ENCODE assay signal across 10 cellular contexts in genomic region chr4:83569967-83570366, GRCh38. TPM values are rescaled to one million over a fixed set of nuclear protein-coding genes. Genes with fewer than 3 reads are reported as not detected.
DNase-seq lines count a peak whose midpoint lies in the region; ATAC-seq and TF ChIP-seq lines count a peak whose summit lies in the region.
"Had no signal": no experiment of that assay in that cellular context is flagged by ENCODE, and none has a peak within 500 bp of the region (broad histone marks: within the 10 kb centered on the region; RNA-seq: fewer than 3 reads in every experiment).

No MANE protein-coding gene starts in this region.

- in situ Hi-C loops in SK-MEL-5 (cut with HindIII; ENCODE audit: low pct_unique_long_range_greater_than_20kb, low sequenced_read_pairs): no loop called here

- TF ChIP-seq CTCF in MCF 10A (IDR thresholded peaks at IDR 0.05; ENCODE audit: unreplicated experiment): no peak
- TF ChIP-seq CTCF in breast epithelium (IDR thresholded peaks at IDR 0.05): no peak
- no peak for TF ChIP-seq CTCF in type B pancreatic cell (conservative IDR thresholded peaks at IDR 0.05)

- CTCF ChIA-PET in MCF 10A (lab: Yijun Ruan, JAX): no interaction called here

- H3K27me3 ChIP-seq in breast epithelium: no peaks in the 10 kb centered on the region

- peak; percentile 87 for DNase-seq in MCF 10A (ENCODE audit: unreplicated experiment)
- DNase-seq in breast epithelium (ENCODE audit: low spot score in 2 of 2): no peak
- peak; percentile 24 for DNase-seq in SK-MEL-5 (ENCODE audit: low read depth, low spot score)
- no peak for DNase-seq in type B pancreatic cell (ENCODE audit: extremely low spot score, unreplicated experiment)
- no peak for DNase-seq in inferior parietal cortex (ENCODE audit: extremely low spot score)
- DNase-seq in stimulated activated CD4-positive, alpha-beta T cell treated with anti-CD3 and anti-CD28 coated beads, Interleukin-4, amount 100 ng/mL, for 24 hours: no peak
- DNase-seq in activated effector memory CD4-positive, alpha-beta T cell treated with anti-CD3 and anti-CD28 coated beads, Interleukin-2, amount 50 U/mL, for 16 hours: no peak
- DNase-seq: 8988T; activated CD8-positive, alpha-beta memory T cell treated with anti-CD3 and anti-CD28 coated beads, Interleukin-2, amount 10 ng/mL, durations not matched to agents 7 days and 5 days had no signal

- ATAC-seq in HG03135 (IDR thresholded peaks at IDR 0.05; ENCODE audit: unreplicated experiment): peak; percentile 64
- ATAC-seq: activated CD8-positive, alpha-beta memory T cell treated with anti-CD3 and anti-CD28 coated beads, Interleukin-2, amount 10 ng/mL, durations not matched to agents 7 days and 5 days had no signal

- POLR2A ChIA-PET in MCF 10A (lab: Yijun Ruan, JAX): interaction anchor here (0.7 to 0.8 kb wide), 2 partner anchors 12 to 977 kb away, joined by 4 to 5 read pairs; no protein-coding TSS in a partner anchor

- no peaks in the 10 kb centered on the region for H3K9me3 ChIP-seq in breast epithelium

- no peak overlapping the region for H3K27ac ChIP-seq in breast epithelium

- H3K4me1 ChIP-seq in breast epithelium: no peaks in the 10 kb centered on the region

- no TSS peak for BruUV-seq in MCF 10A (replicated peaks; lab: Mats Ljungman, UMichigan)

- H3K4me3 ChIP-seq in breast epithelium: no peak overlapping the region

- peak overlapping the region; percentile 9 for H3K27ac Mint-ChIP-seq in MCF 10A (ENCODE audit: low read depth, unreplicated experiment)
- H3K27ac Mint-ChIP-seq in type B pancreatic cell: peak overlapping the region; percentile 48
- H3K27ac Mint-ChIP-seq: activated CD8-positive, alpha-beta memory T cell treated with anti-CD3 and anti-CD28 coated beads, Interleukin-2, amount 10 ng/mL, durations not matched to agents 7 days and 5 days had no signal

- H3K27me3 Mint-ChIP-seq in MCF 10A (ENCODE audit: insufficient read depth, unreplicated experiment) (no peaks in the 10 kb centered on the region), type B pancreatic cell (no peaks in the 10 kb centered on the region)
- H3K27me3 Mint-ChIP-seq: activated CD8-positive, alpha-beta memory T cell treated with anti-CD3 and anti-CD28 coated beads, Interleukin-2, amount 10 ng/mL, durations not matched to agents 7 days and 5 days had no signal

- H3K4me3 Mint-ChIP-seq in MCF 10A (ENCODE audit: unreplicated experiment) (no peak overlapping the region), type B pancreatic cell (no peak overlapping the region)
- H3K4me3 Mint-ChIP-seq: activated CD8-positive, alpha-beta memory T cell treated with anti-CD3 and anti-CD28 coated beads, Interleukin-2, amount 10 ng/mL, durations not matched to agents 7 days and 5 days had no signal

- no peak for TF ChIP-seq POLR2A in breast epithelium (IDR thresholded peaks at IDR 0.05)

- peaks cover 11% of the 10 kb centered on the region for H3K4me1 Mint-ChIP-seq in MCF 10A (ENCODE audit: insufficient read depth, unreplicated experiment)
- peaks cover 5% of the 10 kb centered on the region for H3K4me1 Mint-ChIP-seq in type B pancreatic cell (ENCODE audit: unreplicated experiment)
- H3K4me1 Mint-ChIP-seq: activated CD8-positive, alpha-beta memory T cell treated with anti-CD3 and anti-CD28 coated beads, Interleukin-2, amount 10 ng/mL, durations not matched to agents 7 days and 5 days had no signal

- H3K9me3 Mint-ChIP-seq in MCF 10A (ENCODE audit: unreplicated experiment) (no peaks in the 10 kb centered on the region), type B pancreatic cell (no peaks in the 10 kb centered on the region)

- H3K36me3 Mint-ChIP-seq in MCF 10A (ENCODE audit: insufficient read depth, unreplicated experiment) (no peaks in the 10 kb centered on the region), type B pancreatic cell (no peaks in the 10 kb centered on the region)
- H3K36me3 Mint-ChIP-seq: activated CD8-positive, alpha-beta memory T cell treated with anti-CD3 and anti-CD28 coated beads, Interleukin-2, amount 10 ng/mL, durations not matched to agents 7 days and 5 days had no signal

- intact Hi-C loops in MCF 10A (cut with micrococcal nuclease): no loop called here
- intact Hi-C loops in breast epithelium (cut with DNase I; ENCODE audit: low total_unique reads): no loop called here

- H3K36me3 ChIP-seq in breast epithelium: no peaks in the 10 kb centered on the region

RNA-seq across cellular contexts. Expression of gene GPAT3, which starts 34.1 kb away (rescaled TPM):
- total RNA-seq in MCF 10A (2022) (0.30 and 0.56 TPM in 2 replicates), breast epithelium (1 to 10 TPM; 5.1 to 7.6 (median 5.6) TPM), type B pancreatic cell (ENCODE audit: low replicate concordance) (11.3 and 53.7 TPM in 2 replicates)
- 95.7 and 97.1 TPM in 2 replicates for total RNA-seq in SK-MEL-5 (2014; rRNA removed; shearing (Covaris generic))
- 83.5 and 93.1 TPM in 2 replicates for polyA plus RNA-seq in SK-MEL-5 (2015; cell fraction: cytosol; rRNA removed)
- polyA plus RNA-seq in SK-MEL-5 (2015; cell fraction: nucleus; rRNA removed): 68.9 and 80.5 TPM in 2 replicates

Comparison
In these comparisons a context has a peak if more than half of its experiments do, and no peak if none do; other contexts are left out.
1. DNase-seq: peak in MCF 10A (single experiment) and SK-MEL-5 (single experiment); none in breast epithelium (0 of 2), type B pancreatic cell (single experiment), inferior parietal cortex (single experiment), stimulated activated CD4-positive, alpha-beta T cell treated with anti-CD3 and anti-CD28 coated beads, Interleukin-4, amount 100 ng/mL, for 24 hours (single experiment) and activated effector memory CD4-positive, alpha-beta T cell treated with anti-CD3 and anti-CD28 coated beads, Interleukin-2, amount 50 U/mL, for 16 hours (single experiment).